1 cellular context compared by ENCODE assay signal in the genomic region with DNA sequence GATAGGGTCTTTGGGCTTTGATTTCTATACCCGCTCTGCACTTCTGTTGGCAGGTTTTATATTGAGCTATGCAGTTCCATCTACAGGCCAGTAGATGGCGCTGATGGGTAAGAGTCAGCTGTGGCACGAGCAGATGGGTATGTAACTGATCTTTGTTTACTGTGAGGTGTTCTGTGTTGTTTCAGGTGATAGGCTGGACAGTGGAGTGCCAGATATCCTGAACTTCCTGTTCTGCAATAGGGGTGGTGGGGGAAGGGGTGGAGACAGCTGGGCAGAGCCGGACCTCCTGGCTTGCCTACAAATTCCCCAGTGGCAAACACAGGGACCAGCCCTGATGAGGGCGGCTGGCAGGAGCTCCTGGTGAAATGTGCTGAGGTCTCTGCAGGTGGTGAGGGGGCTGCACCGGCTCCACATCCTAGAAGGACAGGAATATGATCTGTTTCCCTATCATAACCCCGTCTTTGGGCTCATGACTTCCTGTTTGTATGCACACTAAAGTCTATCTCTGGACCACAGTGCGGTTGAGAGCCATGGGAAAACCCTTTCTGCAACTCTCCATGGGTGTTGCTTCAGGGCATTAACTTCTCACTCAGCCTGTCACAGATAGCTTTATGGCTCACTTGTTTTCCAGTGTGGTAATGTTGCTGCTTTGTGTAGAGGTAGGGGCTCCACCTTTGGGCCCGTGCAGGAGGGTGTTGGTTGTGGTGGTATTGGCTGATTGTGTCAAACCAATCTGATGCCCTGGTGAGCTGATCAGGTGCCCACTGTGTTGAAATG.
TF ChIP-seq lines count a peak whose summit lies in the region.

No MANE protein-coding gene starts in this region.

TF ChIP-seq in GM23338, 12 proteins besides CTCF, POLR2A, EP300 and RAD21 (continued from another document):
- TF ChIP-seq, protein P1, sequence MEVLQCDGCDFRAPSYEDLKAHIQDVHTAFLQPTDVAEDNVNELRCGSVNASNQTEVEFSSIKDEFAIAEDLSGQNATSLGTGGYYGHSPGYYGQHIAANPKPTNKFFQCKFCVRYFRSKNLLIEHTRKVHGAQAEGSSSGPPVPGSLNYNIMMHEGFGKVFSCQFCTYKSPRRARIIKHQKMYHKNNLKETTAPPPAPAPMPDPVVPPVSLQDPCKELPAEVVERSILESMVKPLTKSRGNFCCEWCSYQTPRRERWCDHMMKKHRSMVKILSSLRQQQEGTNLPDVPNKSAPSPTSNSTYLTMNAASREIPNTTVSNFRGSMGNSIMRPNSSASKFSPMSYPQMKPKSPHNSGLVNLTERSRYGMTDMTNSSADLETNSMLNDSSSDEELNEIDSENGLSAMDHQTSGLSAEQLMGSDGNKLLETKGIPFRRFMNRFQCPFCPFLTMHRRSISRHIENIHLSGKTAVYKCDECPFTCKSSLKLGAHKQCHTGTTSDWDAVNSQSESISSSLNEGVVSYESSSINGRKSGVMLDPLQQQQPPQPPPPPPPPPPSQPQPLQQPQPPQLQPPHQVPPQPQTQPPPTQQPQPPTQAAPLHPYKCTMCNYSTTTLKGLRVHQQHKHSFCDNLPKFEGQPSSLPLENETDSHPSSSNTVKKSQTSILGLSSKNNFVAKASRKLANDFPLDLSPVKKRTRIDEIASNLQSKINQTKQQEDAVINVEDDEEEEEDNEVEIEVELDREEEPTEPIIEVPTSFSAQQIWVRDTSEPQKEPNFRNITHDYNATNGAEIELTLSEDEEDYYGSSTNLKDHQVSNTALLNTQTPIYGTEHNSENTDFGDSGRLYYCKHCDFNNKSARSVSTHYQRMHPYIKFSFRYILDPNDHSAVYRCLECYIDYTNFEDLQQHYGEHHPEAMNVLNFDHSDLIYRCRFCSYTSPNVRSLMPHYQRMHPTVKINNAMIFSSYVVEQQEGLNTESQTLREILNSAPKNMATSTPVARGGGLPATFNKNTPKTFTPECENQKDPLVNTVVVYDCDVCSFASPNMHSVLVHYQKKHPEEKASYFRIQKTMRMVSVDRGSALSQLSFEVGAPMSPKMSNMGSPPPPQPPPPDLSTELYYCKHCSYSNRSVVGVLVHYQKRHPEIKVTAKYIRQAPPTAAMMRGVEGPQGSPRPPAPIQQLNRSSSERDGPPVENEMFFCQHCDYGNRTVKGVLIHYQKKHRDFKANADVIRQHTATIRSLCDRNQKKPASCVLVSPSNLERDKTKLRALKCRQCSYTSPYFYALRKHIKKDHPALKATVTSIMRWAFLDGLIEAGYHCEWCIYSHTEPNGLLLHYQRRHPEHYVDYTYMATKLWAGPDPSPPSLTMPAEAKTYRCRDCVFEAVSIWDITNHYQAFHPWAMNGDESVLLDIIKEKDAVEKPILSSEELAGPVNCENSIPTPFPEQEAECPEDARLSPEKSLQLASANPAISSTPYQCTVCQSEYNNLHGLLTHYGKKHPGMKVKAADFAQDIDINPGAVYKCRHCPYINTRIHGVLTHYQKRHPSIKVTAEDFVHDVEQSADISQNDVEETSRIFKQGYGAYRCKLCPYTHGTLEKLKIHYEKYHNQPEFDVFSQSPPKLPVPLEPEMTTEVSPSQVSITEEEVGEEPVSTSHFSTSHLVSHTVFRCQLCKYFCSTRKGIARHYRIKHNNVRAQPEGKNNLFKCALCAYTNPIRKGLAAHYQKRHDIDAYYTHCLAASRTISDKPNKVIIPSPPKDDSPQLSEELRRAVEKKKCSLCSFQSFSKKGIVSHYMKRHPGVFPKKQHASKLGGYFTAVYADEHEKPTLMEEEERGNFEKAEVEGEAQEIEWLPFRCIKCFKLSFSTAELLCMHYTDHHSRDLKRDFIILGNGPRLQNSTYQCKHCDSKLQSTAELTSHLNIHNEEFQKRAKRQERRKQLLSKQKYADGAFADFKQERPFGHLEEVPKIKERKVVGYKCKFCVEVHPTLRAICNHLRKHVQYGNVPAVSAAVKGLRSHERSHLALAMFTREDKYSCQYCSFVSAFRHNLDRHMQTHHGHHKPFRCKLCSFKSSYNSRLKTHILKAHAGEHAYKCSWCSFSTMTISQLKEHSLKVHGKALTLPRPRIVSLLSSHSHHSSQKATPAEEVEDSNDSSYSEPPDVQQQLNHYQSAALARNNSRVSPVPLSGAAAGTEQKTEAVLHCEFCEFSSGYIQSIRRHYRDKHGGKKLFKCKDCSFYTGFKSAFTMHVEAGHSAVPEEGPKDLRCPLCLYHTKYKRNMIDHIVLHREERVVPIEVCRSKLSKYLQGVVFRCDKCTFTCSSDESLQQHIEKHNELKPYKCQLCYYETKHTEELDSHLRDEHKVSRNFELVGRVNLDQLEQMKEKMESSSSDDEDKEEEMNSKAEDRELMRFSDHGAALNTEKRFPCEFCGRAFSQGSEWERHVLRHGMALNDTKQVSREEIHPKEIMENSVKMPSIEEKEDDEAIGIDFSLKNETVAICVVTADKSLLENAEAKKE (CRISPR knock-in tag; IDR thresholded peaks at IDR 0.05), result no peak
- no peak for TF ChIP-seq EZH2 (IDR thresholded peaks at IDR 0.05; ENCODE audit: low read depth, unreplicated experiment)
